ENCODE assay signal across 8 cellular contexts in the genomic region with DNA sequence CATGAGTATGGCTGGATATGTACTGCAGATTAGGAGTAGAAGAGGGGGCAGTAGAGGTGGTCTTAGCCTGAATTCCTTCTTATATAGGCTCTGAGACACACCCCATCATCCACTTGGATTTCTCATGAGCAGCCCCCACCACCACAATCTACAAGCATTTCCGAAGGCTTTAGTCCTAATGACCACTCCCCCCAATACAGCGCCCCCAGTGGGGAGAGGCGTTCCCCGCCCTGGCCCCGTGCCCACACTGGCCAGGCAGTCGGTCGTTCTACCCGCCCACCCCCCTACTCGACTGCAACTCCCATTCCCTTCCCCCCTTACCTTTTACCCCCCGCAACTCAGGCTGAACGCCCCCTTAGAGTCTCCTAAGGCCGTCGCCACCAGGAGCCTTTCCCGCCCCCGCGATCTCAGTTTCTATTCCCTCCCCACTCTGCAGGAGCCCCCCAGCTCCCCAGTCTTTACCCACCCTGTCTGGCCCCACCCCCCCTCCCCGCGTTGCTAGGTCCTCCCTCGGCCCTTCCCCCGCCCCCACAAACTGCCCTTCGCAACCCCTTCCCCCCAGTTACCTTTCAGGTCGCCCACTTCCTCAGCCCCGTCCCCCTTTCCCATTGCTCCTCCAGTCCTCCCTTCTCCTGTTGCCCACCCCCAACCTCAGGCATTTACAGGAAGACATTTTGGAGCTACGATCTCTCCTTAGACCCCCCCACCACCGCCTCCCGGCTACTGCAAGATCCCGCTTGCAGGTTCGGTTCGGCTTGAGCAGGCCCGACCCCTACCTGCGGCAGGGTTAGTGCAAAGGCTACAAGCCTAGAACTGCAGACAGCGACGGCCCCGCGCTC. TPM values are rescaled to one million over a fixed set of nuclear protein-coding genes. Genes with fewer than 3 reads are reported as not detected.
DNase-seq lines count a peak whose midpoint lies in the region; ATAC-seq and TF ChIP-seq lines count a peak whose summit lies in the region.

No MANE protein-coding gene starts in this region.

- peak overlapping the region; percentile 73 for H3K9ac ChIP-seq in mucosa of stomach (ENCODE audit: low read length)

- TF ChIP-seq CTCF in GM10266 (IDR thresholded peaks at IDR 0.05; ENCODE audit: control insufficient read depth, insufficient read depth, low read depth, missing control alignments) (peak; percentile 44), endothelial cell (IDR thresholded peaks at IDR 0.05; ENCODE audit: unreplicated experiment) (peak; percentile 35), tibial nerve (IDR thresholded peaks at IDR 0.05) (peak in 4 of 5 experiments; percentile 19 to 49 (median 34))

- peaks cover 10% of the 10 kb centered on the region for H3K4me1 ChIP-seq in mucosa of stomach (ENCODE audit: control insufficient read depth, insufficient read depth, low read length)
- peaks cover 0 to 25% (median 8%) of the 10 kb centered on the region in 4 donors for H3K4me1 ChIP-seq in tibial nerve

- no peaks in the 10 kb centered on the region for H3K27me3 Mint-ChIP-seq in activated CD8-positive, alpha-beta T cell treated with anti-CD3 and anti-CD28 coated beads, Interleukin-2, amount 10 ng/mL, durations not matched to agents 7 days and 5 days (ENCODE audit: low read depth)
- peaks cover 4% of the 10 kb centered on the region for H3K27me3 Mint-ChIP-seq in endothelial cell (ENCODE audit: unreplicated experiment)

- H3K27ac Mint-ChIP-seq in activated CD8-positive, alpha-beta T cell treated with anti-CD3 and anti-CD28 coated beads, Interleukin-2, amount 10 ng/mL, durations not matched to agents 7 days and 5 days, result peak overlapping the region; percentile 92
- H3K27ac Mint-ChIP-seq in endothelial cell (ENCODE audit: unreplicated experiment), result peak overlapping the region; percentile 57

- WGBS in tibial nerve, 2 donors, result 0 to 41% methylated on average over 18 to 35 of the region's 35 CpGs

- H3K27ac ChIP-seq in tibial nerve, result peak overlapping the region; percentile 70 to 92 (median 86)

- peaks cover 11% of the 10 kb centered on the region for H3K36me3 Mint-ChIP-seq in activated CD8-positive, alpha-beta T cell treated with anti-CD3 and anti-CD28 coated beads, Interleukin-2, amount 10 ng/mL, durations not matched to agents 7 days and 5 days (ENCODE audit: low read depth)
- H3K36me3 Mint-ChIP-seq in endothelial cell (ENCODE audit: low read depth, unreplicated experiment), result peaks cover 15% of the 10 kb centered on the region

- H3K4me3 ChIP-seq in MG63 (peak overlapping the region; percentile 82), mucosa of stomach (ENCODE audit: low read length) (peak overlapping the region; percentile 46), tibial nerve (peak overlapping the region; percentile 48 to 69 (median 60))

- H3K36me3 ChIP-seq in MG63 (peaks cover 2% of the 10 kb centered on the region; the same call in 1 of the 2 replicates), mucosa of stomach (ENCODE audit: control insufficient read depth, insufficient read depth, low read length) (no peaks in the 10 kb centered on the region), tibial nerve (peaks cover 0 to 22% (median 0%) of the 10 kb centered on the region in 3 donors)

- CTCF ChIA-PET in activated CD8-positive, alpha-beta T cell treated with anti-CD3 and anti-CD28 coated beads, Interleukin-2, amount 10 ng/mL, durations not matched to agents 7 days and 5 days (lab: Charles Lee), result interaction anchor here (1.0 to 1.9 kb wide), 2 partner anchors 30 to 57 kb away, joined by 5 to 11 read pairs; partner anchors contain the start of gene NONO

- H3K4me1 Mint-ChIP-seq in activated CD8-positive, alpha-beta T cell treated with anti-CD3 and anti-CD28 coated beads, Interleukin-2, amount 10 ng/mL, durations not matched to agents 7 days and 5 days (ENCODE audit: low read depth), result peaks cover 34% of the 10 kb centered on the region
- peaks cover 16% of the 10 kb centered on the region for H3K4me1 Mint-ChIP-seq in endothelial cell (ENCODE audit: unreplicated experiment)

- ATAC-seq in activated CD8-positive, alpha-beta T cell treated with anti-CD3 and anti-CD28 coated beads, Interleukin-2, amount 10 ng/mL, durations not matched to agents 7 days and 5 days, result no peak
- ATAC-seq in HG02571 (IDR thresholded peaks at IDR 0.05; ENCODE audit: unreplicated experiment), result no peak

- POLR2A ChIA-PET in activated CD8-positive, alpha-beta T cell treated with anti-CD3 and anti-CD28 coated beads, Interleukin-2, amount 10 ng/mL, durations not matched to agents 7 days and 5 days (lab: Charles Lee), result interaction anchor here (1.1 to 3.8 kb wide), 6 partner anchors 30 to 868 kb away, joined by 3 to 40 read pairs (median 6); partner anchors contain the start of genes NONO and TAF1

- peak overlapping the region; percentile 92 for H3K4me3 Mint-ChIP-seq in activated CD8-positive, alpha-beta T cell treated with anti-CD3 and anti-CD28 coated beads, Interleukin-2, amount 10 ng/mL, durations not matched to agents 7 days and 5 days
- peak overlapping the region; percentile 93 for H3K4me3 Mint-ChIP-seq in endothelial cell (ENCODE audit: unreplicated experiment)

- H3K9me3 ChIP-seq in MG63, result no peaks in the 10 kb centered on the region
- H3K9me3 ChIP-seq in mucosa of stomach (ENCODE audit: control insufficient read depth, low read length), result no peaks in the 10 kb centered on the region
- H3K9me3 ChIP-seq in tibial nerve, result no peaks in the 10 kb centered on the region

- H3K9me3 Mint-ChIP-seq in activated CD8-positive, alpha-beta T cell treated with anti-CD3 and anti-CD28 coated beads, Interleukin-2, amount 10 ng/mL, durations not matched to agents 7 days and 5 days (ENCODE audit: insufficient read depth), result no peaks in the 10 kb centered on the region
- no peaks in the 10 kb centered on the region for H3K9me3 Mint-ChIP-seq in endothelial cell (ENCODE audit: unreplicated experiment)

- H3K27me3 ChIP-seq in MG63, result no peaks in the 10 kb centered on the region
- no peaks in the 10 kb centered on the region for H3K27me3 ChIP-seq in mucosa of stomach (ENCODE audit: control insufficient read depth, insufficient read depth, low read length)
- H3K27me3 ChIP-seq in tibial nerve, result no peaks in the 10 kb centered on the region

- TF ChIP-seq EP300 in tibial nerve (IDR thresholded peaks at IDR 0.05), result no peak

- no peak for TF ChIP-seq POLR2A in tibial nerve (IDR thresholded peaks at IDR 0.05)

- DNase-seq in GM10266 (ENCODE audit: extremely low spot score) (peak; percentile 32), MG63 (peak; percentile 47), endothelial cell (ENCODE audit: low spot score) (peak; percentile 61), tibial nerve (ENCODE audit: low spot score in 2 of 2) (peak in 1 of 2 donors; percentile 10), cortex of kidney (lab: John Stamatoyannopoulos, UW) (no peak)
- peak; percentile 42 for DNase-seq in activated CD8-positive, alpha-beta T cell treated with anti-CD3 and anti-CD28 coated beads, Interleukin-2, amount 10 ng/mL, durations not matched to agents 7 days and 5 days

RNA-seq across cellular contexts. Expression of gene ZMYM3, which starts 0.5 kb away (rescaled TPM):
- total RNA-seq in MG63 (2014; rRNA removed; shearing (Covaris generic); ENCODE audit: low replicate concordance), result 2.7 and 10.0 TPM in 2 replicates
- total RNA-seq in activated CD8-positive, alpha-beta T cell treated with anti-CD3 and anti-CD28 coated beads, Interleukin-2, amount 10 ng/mL, durations not matched to agents 7 days and 5 days, result 10 to 100 TPM; 31.9 to 33.4 TPM
- total RNA-seq in endothelial cell (ENCODE audit: unreplicated experiment) (78.1 TPM), tibial nerve (10 to 100 TPM; 13.2 to 21.0 (median 17.4) TPM)

RNA-seq across cellular contexts. Expression of gene NONO, which starts 30.0 kb away (rescaled TPM):
- 471 and 489 TPM in 2 replicates for total RNA-seq in MG63 (2014; rRNA removed; shearing (Covaris generic); ENCODE audit: low replicate concordance)
- 100 to 1,000 TPM; 446 to 478 TPM for total RNA-seq in activated CD8-positive, alpha-beta T cell treated with anti-CD3 and anti-CD28 coated beads, Interleukin-2, amount 10 ng/mL, durations not matched to agents 7 days and 5 days
- total RNA-seq in endothelial cell (ENCODE audit: unreplicated experiment), result 549 TPM
- total RNA-seq in tibial nerve, result 100 to 1,000 TPM; 180 to 247 (median 218) TPM

RNA-seq across cellular contexts. Expression of gene GJB1, which starts 30.4 kb away (rescaled TPM):
- total RNA-seq in MG63 (2014; rRNA removed; shearing (Covaris generic); ENCODE audit: low replicate concordance), result not detected in 2 replicates
- total RNA-seq in activated CD8-positive, alpha-beta T cell treated with anti-CD3 and anti-CD28 coated beads, Interleukin-2, amount 10 ng/mL, durations not matched to agents 7 days and 5 days, result not detected
- total RNA-seq in endothelial cell (ENCODE audit: unreplicated experiment) (not detected), tibial nerve (10 to 100 TPM in 3 of 4 donors, 1 to 10 TPM in 1; 5.1 to 22.5 (median 16.3) TPM)

RNA-seq across cellular contexts. Expression of gene ITGB1BP2, which starts 48.1 kb away (rescaled TPM):
- total RNA-seq in MG63 (2014; rRNA removed; shearing (Covaris generic); ENCODE audit: low replicate concordance), result 0.86 and 0.92 TPM in 2 replicates
- total RNA-seq in activated CD8-positive, alpha-beta T cell treated with anti-CD3 and anti-CD28 coated beads, Interleukin-2, amount 10 ng/mL, durations not matched to agents 7 days and 5 days, result 1 to 10 TPM; 5.4 to 5.5 TPM
- total RNA-seq in endothelial cell (ENCODE audit: unreplicated experiment) (2.8 TPM), tibial nerve (10 to 100 TPM in 2 of 4 donors, 1 to 10 TPM in 1, under 1 TPM in 1; 0.66 to 20.1 (median 6.2) TPM)
